ENCODE assay signal across 8 cellular contexts in the genomic region with DNA sequence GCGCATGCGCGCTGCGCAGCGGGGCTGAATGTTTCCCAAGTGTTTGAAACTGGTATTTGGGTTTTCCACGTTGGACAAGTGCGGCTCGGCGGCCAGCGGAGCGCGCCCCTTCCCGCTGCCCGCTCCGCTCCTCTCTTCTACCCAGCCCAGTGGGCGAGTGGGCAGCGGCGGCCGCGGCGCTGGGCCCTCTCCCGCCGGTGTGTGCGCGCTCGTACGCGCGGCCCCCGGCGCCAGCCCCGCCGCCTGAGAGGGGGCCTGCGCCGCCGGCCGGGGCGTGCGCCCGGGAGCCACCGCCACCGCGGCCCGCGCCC. TPM values are rescaled to one million over a fixed set of nuclear protein-coding genes. Genes with fewer than 3 reads are reported as not detected.
A peak's percentile ranks its signal among the peaks of the same experiment; 100 is the strongest.
DNase-seq lines count a peak whose midpoint lies in the region; ATAC-seq and TF ChIP-seq lines count a peak whose summit lies in the region.

A gene with protein sequence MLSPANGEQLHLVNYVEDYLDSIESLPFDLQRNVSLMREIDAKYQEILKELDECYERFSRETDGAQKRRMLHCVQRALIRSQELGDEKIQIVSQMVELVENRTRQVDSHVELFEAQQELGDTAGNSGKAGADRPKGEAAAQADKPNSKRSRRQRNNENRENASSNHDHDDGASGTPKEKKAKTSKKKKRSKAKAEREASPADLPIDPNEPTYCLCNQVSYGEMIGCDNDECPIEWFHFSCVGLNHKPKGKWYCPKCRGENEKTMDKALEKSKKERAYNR (plus strand): TSS at position 59 of the 311 bp plus-strand sequence. CDS start 450 bp downstream, outside the sequence.

- CTCF ChIA-PET in activated CD8-positive, alpha-beta memory T cell treated with anti-CD3 and anti-CD28 coated beads, Interleukin-2, amount 10 ng/mL, durations not matched to agents 7 days and 5 days (lab: Charles Lee): no interaction called here

- H3K9ac ChIP-seq in liver (ENCODE audit: low read depth in 1 of 2, low read length in 2 of 2): peak within 1 kb of the TSS; percentile 67 to 93

- H3K9me3 Mint-ChIP-seq in activated CD8-positive, alpha-beta memory T cell treated with anti-CD3 and anti-CD28 coated beads, Interleukin-2, amount 10 ng/mL, durations not matched to agents 7 days and 5 days (ENCODE audit: low read depth): no peaks in the 10 kb centered on the region

- DNase-seq in activated CD8-positive, alpha-beta memory T cell treated with anti-CD3 and anti-CD28 coated beads, Interleukin-2, amount 10 ng/mL, durations not matched to agents 7 days and 5 days: no peak
- no peak for DNase-seq in activated CD8-positive, alpha-beta memory T cell treated with anti-CD3 and anti-CD28 coated beads, Interleukin-2, amount 50 U/mL, for 48 hours
- DNase-seq in adrenal gland: no peak
- DNase-seq in retina: no peak

- H3K9me3 ChIP-seq in adrenal gland (replicated peaks in 1 of 3) (no peaks in the 10 kb centered on the region), liver (ENCODE audit: control insufficient read depth in 4 of 4, low read length in 3 of 4) (no peaks in the 10 kb centered on the region), thymus (ENCODE audit: control insufficient read depth) (peaks cover 1% of the 10 kb centered on the region)

- peak within 1 kb of the TSS; percentile 68 to 92 (median 84) for H3K4me3 ChIP-seq in adrenal gland
- H3K4me3 ChIP-seq in liver (ENCODE audit: low read depth in 1 of 3, low read length in 3 of 3): peak within 1 kb of the TSS; percentile 85 to 95 (median 85)
- H3K4me3 ChIP-seq in thymus (ENCODE audit: low read length): peak within 1 kb of the TSS; percentile 95

- H3K4me3 Mint-ChIP-seq in activated CD8-positive, alpha-beta memory T cell treated with anti-CD3 and anti-CD28 coated beads, Interleukin-2, amount 10 ng/mL, durations not matched to agents 7 days and 5 days: peak within 1 kb of the TSS; percentile 95

- TF ChIP-seq POLR2A in adrenal gland (IDR thresholded peaks at IDR 0.05): peak in 1 of 2 donors; percentile 14

- intact Hi-C loops in adrenal gland (cut with DNase I): loop anchor here in 1 of 2 donors (10.0 kb wide), 2 partner anchors 111 to 201 kb away; a partner anchor contains a TSS

- TF ChIP-seq CTCF in adrenal gland (IDR thresholded peaks at IDR 0.05) (no peak), liver (IDR thresholded peaks at IDR 0.05; ENCODE audit: low read depth, low read length, missing input control) (no peak)

- peaks cover 29% of the 10 kb centered on the region for H3K4me1 Mint-ChIP-seq in activated CD8-positive, alpha-beta memory T cell treated with anti-CD3 and anti-CD28 coated beads, Interleukin-2, amount 10 ng/mL, durations not matched to agents 7 days and 5 days

- no peaks in the 10 kb centered on the region for H3K27me3 Mint-ChIP-seq in activated CD8-positive, alpha-beta memory T cell treated with anti-CD3 and anti-CD28 coated beads, Interleukin-2, amount 10 ng/mL, durations not matched to agents 7 days and 5 days

- peaks cover 6 to 30% of the 10 kb centered on the region in 2 donors for H3K4me1 ChIP-seq in adrenal gland (replicated peaks in 1 of 2)
- peaks cover 2 to 34% (median 14%) of the 10 kb centered on the region in 4 donors for H3K4me1 ChIP-seq in liver (ENCODE audit: control insufficient read depth in 4 of 4, insufficient read depth in 4 of 4, low read length in 3 of 4)
- peaks cover 6% of the 10 kb centered on the region for H3K4me1 ChIP-seq in thymus (ENCODE audit: control insufficient read depth, insufficient read depth, low read length)

- WGBS in adrenal gland, 4 donors: 0 to 1% (median 1%) methylated on average over 11 to 45 of the region's 45 CpGs; no CpG with 5 or more reads in 1 of the 4 donors
- WGBS in liver: under 1% methylated on average over 45 of the region's 45 CpGs
- WGBS in thymus: under 1% methylated on average over 45 of the region's 45 CpGs

- no peaks in the 10 kb centered on the region for H3K36me3 ChIP-seq in adrenal gland (replicated peaks in 1 of 2)
- H3K36me3 ChIP-seq in liver (ENCODE audit: control insufficient read depth in 4 of 4, insufficient read depth in 3 of 4, low read depth in 1 of 4, low read length in 3 of 4): no peaks in the 10 kb centered on the region
- H3K36me3 ChIP-seq in thymus (ENCODE audit: control insufficient read depth, insufficient read depth): no peaks in the 10 kb centered on the region

- peaks cover 1% of the 10 kb centered on the region for H3K36me3 Mint-ChIP-seq in activated CD8-positive, alpha-beta memory T cell treated with anti-CD3 and anti-CD28 coated beads, Interleukin-2, amount 10 ng/mL, durations not matched to agents 7 days and 5 days

- no peak for ATAC-seq in activated CD8-positive, alpha-beta memory T cell treated with anti-CD3 and anti-CD28 coated beads, Interleukin-2, amount 10 ng/mL, durations not matched to agents 7 days and 5 days
- ATAC-seq in GM18520 (IDR thresholded peaks at IDR 0.05; ENCODE audit: unreplicated experiment) (no peak), HG03045 (IDR thresholded peaks at IDR 0.05; ENCODE audit: unreplicated experiment) (no peak)

- TF ChIP-seq RAD21 in liver (IDR thresholded peaks at IDR 0.05): no peak

- H3K27ac Mint-ChIP-seq in activated CD8-positive, alpha-beta memory T cell treated with anti-CD3 and anti-CD28 coated beads, Interleukin-2, amount 10 ng/mL, durations not matched to agents 7 days and 5 days: peak within 1 kb of the TSS; percentile 98

- H3K27me3 ChIP-seq in adrenal gland (no peaks in the 10 kb centered on the region), liver (ENCODE audit: control insufficient read depth in 4 of 4, insufficient read depth in 4 of 4, low read length in 3 of 4) (no peaks in the 10 kb centered on the region), thymus (ENCODE audit: control insufficient read depth, insufficient read depth) (no peaks in the 10 kb centered on the region)

- H3K27ac ChIP-seq in adrenal gland: peak within 1 kb of the TSS; percentile 94 to 100 (median 100)
- peak within 1 kb of the TSS; percentile 100 for H3K27ac ChIP-seq in liver (ENCODE audit: low read depth in 1 of 2, low read length in 2 of 2)
- peak within 1 kb of the TSS; percentile 100 for H3K27ac ChIP-seq in thymus (ENCODE audit: low read depth)

TF ChIP-seq in liver, 16 proteins besides CTCF, POLR2A, EP300 and RAD21:
- no peak for TF ChIP-seq NR2F2 (IDR thresholded peaks at IDR 0.05)
- TF ChIP-seq, protein P1, sequence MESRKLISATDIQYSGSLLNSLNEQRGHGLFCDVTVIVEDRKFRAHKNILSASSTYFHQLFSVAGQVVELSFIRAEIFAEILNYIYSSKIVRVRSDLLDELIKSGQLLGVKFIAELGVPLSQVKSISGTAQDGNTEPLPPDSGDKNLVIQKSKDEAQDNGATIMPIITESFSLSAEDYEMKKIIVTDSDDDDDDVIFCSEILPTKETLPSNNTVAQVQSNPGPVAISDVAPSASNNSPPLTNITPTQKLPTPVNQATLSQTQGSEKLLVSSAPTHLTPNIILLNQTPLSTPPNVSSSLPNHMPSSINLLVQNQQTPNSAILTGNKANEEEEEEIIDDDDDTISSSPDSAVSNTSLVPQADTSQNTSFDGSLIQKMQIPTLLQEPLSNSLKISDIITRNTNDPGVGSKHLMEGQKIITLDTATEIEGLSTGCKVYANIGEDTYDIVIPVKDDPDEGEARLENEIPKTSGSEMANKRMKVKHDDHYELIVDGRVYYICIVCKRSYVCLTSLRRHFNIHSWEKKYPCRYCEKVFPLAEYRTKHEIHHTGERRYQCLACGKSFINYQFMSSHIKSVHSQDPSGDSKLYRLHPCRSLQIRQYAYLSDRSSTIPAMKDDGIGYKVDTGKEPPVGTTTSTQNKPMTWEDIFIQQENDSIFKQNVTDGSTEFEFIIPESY (IDR thresholded peaks at IDR 0.05): no peak
- TF ChIP-seq, protein P2, sequence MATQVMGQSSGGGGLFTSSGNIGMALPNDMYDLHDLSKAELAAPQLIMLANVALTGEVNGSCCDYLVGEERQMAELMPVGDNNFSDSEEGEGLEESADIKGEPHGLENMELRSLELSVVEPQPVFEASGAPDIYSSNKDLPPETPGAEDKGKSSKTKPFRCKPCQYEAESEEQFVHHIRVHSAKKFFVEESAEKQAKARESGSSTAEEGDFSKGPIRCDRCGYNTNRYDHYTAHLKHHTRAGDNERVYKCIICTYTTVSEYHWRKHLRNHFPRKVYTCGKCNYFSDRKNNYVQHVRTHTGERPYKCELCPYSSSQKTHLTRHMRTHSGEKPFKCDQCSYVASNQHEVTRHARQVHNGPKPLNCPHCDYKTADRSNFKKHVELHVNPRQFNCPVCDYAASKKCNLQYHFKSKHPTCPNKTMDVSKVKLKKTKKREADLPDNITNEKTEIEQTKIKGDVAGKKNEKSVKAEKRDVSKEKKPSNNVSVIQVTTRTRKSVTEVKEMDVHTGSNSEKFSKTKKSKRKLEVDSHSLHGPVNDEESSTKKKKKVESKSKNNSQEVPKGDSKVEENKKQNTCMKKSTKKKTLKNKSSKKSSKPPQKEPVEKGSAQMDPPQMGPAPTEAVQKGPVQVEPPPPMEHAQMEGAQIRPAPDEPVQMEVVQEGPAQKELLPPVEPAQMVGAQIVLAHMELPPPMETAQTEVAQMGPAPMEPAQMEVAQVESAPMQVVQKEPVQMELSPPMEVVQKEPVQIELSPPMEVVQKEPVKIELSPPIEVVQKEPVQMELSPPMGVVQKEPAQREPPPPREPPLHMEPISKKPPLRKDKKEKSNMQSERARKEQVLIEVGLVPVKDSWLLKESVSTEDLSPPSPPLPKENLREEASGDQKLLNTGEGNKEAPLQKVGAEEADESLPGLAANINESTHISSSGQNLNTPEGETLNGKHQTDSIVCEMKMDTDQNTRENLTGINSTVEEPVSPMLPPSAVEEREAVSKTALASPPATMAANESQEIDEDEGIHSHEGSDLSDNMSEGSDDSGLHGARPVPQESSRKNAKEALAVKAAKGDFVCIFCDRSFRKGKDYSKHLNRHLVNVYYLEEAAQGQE (IDR thresholded peaks at IDR 0.05): no peak
- TF ChIP-seq SP1 (IDR thresholded peaks at IDR 0.05): no peak
- TF ChIP-seq RXRA (IDR thresholded peaks at IDR 0.05): no peak
- TF ChIP-seq TAF1 (conservative IDR thresholded peaks at IDR 0.05): no peak
- no peak for TF ChIP-seq EGR1 (IDR thresholded peaks at IDR 0.05; ENCODE audit: low read depth in 2 of 2)

RNA-seq across cellular contexts. Expression of the gene that starts here (rescaled TPM):
- total RNA-seq in activated CD8-positive, alpha-beta memory T cell treated with anti-CD3 and anti-CD28 coated beads, Interleukin-2, amount 10 ng/mL, durations not matched to agents 7 days and 5 days: 10 to 100 TPM; 15.3 to 21.6 TPM
- total RNA-seq in adrenal gland (10 to 100 TPM in 4 of 8 donors, 1 to 10 TPM in 4; 7.2 to 28.6 (median 10.0) TPM), liver (10 to 100 TPM in 1 of 2 donors, 1 to 10 TPM in 1; 7.5 to 14.1 TPM)
- polyA plus RNA-seq in adrenal gland (1 to 10 TPM; 4.3 to 8.8 (median 8.8) TPM), liver (10 to 100 TPM in 1 of 2 donors, 1 to 10 TPM in 1; 8.0 to 10.1 TPM), thymus (19.6 TPM)
